19 cellular contexts compared by ENCODE assay signal in genomic region chr3:35772364-35773009, GRCh38.
DNase-seq lines count a peak whose midpoint lies in the region; ATAC-seq, FAIRE-seq and TF ChIP-seq lines count a peak whose summit lies in the region.
"Had no signal": no experiment of that assay in that cellular context is flagged by ENCODE, and none has a peak within 500 bp of the region (broad histone marks: within the 10 kb centered on the region; RNA-seq: fewer than 3 reads in every experiment).

No MANE protein-coding gene starts in this region.

- in situ Hi-C loops in gastrocnemius medialis (cut with MboI; ENCODE audit: low sequenced_read_pairs in 4 of 4), result no loop called here

- no peak overlapping the region for H3K4me3 Mint-ChIP-seq in glutamatergic neuron (ENCODE audit: unreplicated experiment)
- H3K4me3 Mint-ChIP-seq in activated CD4-positive, alpha-beta memory T cell treated with anti-CD3 and anti-CD28 coated beads, Interleukin-2, amount 10 ng/mL, durations not matched to agents 7 days and 5 days, result no peak overlapping the region
- H3K4me3 Mint-ChIP-seq in activated CD8-positive, alpha-beta T cell treated with anti-CD3 and anti-CD28 coated beads, Interleukin-2, amount 10 ng/mL, durations not matched to agents 7 days and 5 days, result no peak overlapping the region
- H3K4me3 Mint-ChIP-seq: activated B cell treated with CpG ODN at 0.5 μM for 24 hours; activated naive CD4-positive, alpha-beta T cell treated with anti-CD3 and anti-CD28 coated beads for 36 hours; activated T-cell treated with anti-CD3 and anti-CD28 coated beads, Interleukin-2, amount 50 U/mL, for 24 hours had no signal

- POLR2A ChIA-PET in activated CD4-positive, alpha-beta memory T cell treated with anti-CD3 and anti-CD28 coated beads, Interleukin-2, amount 10 ng/mL, durations not matched to agents 7 days and 5 days (lab: Charles Lee), result no interaction called here
- POLR2A ChIA-PET in activated CD8-positive, alpha-beta T cell treated with anti-CD3 and anti-CD28 coated beads, Interleukin-2, amount 10 ng/mL, durations not matched to agents 7 days and 5 days (lab: Charles Lee), result no interaction called here

- no peaks in the 10 kb centered on the region for H3K36me3 Mint-ChIP-seq in glutamatergic neuron (ENCODE audit: unreplicated experiment)
- no peaks in the 10 kb centered on the region for H3K36me3 Mint-ChIP-seq in activated CD4-positive, alpha-beta memory T cell treated with anti-CD3 and anti-CD28 coated beads, Interleukin-2, amount 10 ng/mL, durations not matched to agents 7 days and 5 days (ENCODE audit: low read depth)
- H3K36me3 Mint-ChIP-seq in activated CD8-positive, alpha-beta T cell treated with anti-CD3 and anti-CD28 coated beads, Interleukin-2, amount 10 ng/mL, durations not matched to agents 7 days and 5 days (ENCODE audit: low read depth), result no peaks in the 10 kb centered on the region

- DNase-seq in NCI-H1694 (lab: John Stamatoyannopoulos, UW), result peak; percentile 58
- DNase-seq in SJCRH30, result peak; percentile 42 to 66
- DNase-seq in glutamatergic neuron, result no peak
- DNase-seq in gastrocnemius medialis, result peak; percentile 23 to 69
- DNase-seq in kidney, result no peak
- no peak for DNase-seq in GM19239 (ENCODE audit: insufficient read length, low spot score)
- DNase-seq in activated CD4-positive, alpha-beta memory T cell treated with anti-CD3 and anti-CD28 coated beads, Interleukin-2, amount 10 ng/mL, durations not matched to agents 7 days and 5 days, result no peak
- DNase-seq in activated CD8-positive, alpha-beta T cell treated with anti-CD3 and anti-CD28 coated beads, Interleukin-2, amount 10 ng/mL, durations not matched to agents 7 days and 5 days, result no peak
- DNase-seq: activated B cell treated with CpG ODN at 0.5 μM for 24 hours; activated naive CD4-positive, alpha-beta T cell treated with anti-CD3 and anti-CD28 coated beads for 36 hours; activated T-cell treated with anti-CD3 and anti-CD28 coated beads, Interleukin-2, amount 50 U/mL, for 24 hours; DMS79 treated with DMSO at 0.1 percent for 48 hours; effector CD8-positive, alpha-beta T cell; NK-92 treated with Interleukin-12 subunit alpha and Interleukin-12 subunit beta, amount 100 ng/mL, for 24 hours; stimulated activated CD4-positive, alpha-beta T cell treated with anti-CD3 and anti-CD28 coated beads, Interleukin-12 subunit alpha, Interleukin-12 subunit beta, amount 100 ng/mL, for 4 hours; T-helper 9 cell had no signal

- H3K27me3 ChIP-seq in SJCRH30 (no peaks in the 10 kb centered on the region), gastrocnemius medialis (no peaks in the 10 kb centered on the region)

- no peak overlapping the region for H3K9ac ChIP-seq in kidney (ENCODE audit: low read length in 2 of 2)

- intact Hi-C loops in gastrocnemius medialis (cut with DNase I; ENCODE audit: low total_unique reads) (no loop called here), kidney (cut with DNase I) (no loop called here)

- H3K9me3 ChIP-seq in SJCRH30 (replicated peaks) (no peaks in the 10 kb centered on the region), gastrocnemius medialis (no peaks in the 10 kb centered on the region), kidney (ENCODE audit: control insufficient read depth in 1 of 2, low read length in 2 of 2) (no peaks in the 10 kb centered on the region)

- ATAC-seq in gastrocnemius medialis, result peak; percentile 83 to 96
- no peak for ATAC-seq in activated CD8-positive, alpha-beta T cell treated with anti-CD3 and anti-CD28 coated beads, Interleukin-2, amount 10 ng/mL, durations not matched to agents 7 days and 5 days
- ATAC-seq: esophagus mucosa, left lobe of liver had no signal

- peaks cover 6% of the 10 kb centered on the region for H3K4me1 ChIP-seq in SJCRH30
- H3K4me1 ChIP-seq in gastrocnemius medialis, result peaks cover 23 to 48% of the 10 kb centered on the region in 2 donors
- no peaks in the 10 kb centered on the region for H3K4me1 ChIP-seq in kidney (ENCODE audit: control insufficient read depth in 1 of 2, insufficient read depth in 1 of 2, low read depth in 1 of 2, low read length in 2 of 2)

- no peak for TF ChIP-seq POLR2A in gastrocnemius medialis (IDR thresholded peaks at IDR 0.05)

- H3K4me3 ChIP-seq in SJCRH30, result no peak overlapping the region
- no peak overlapping the region for H3K4me3 ChIP-seq in gastrocnemius medialis
- no peak overlapping the region for H3K4me3 ChIP-seq in kidney (ENCODE audit: low read length in 2 of 2)

- H3K9me3 Mint-ChIP-seq in glutamatergic neuron (ENCODE audit: unreplicated experiment), result no peaks in the 10 kb centered on the region
- no peaks in the 10 kb centered on the region for H3K9me3 Mint-ChIP-seq in activated CD4-positive, alpha-beta memory T cell treated with anti-CD3 and anti-CD28 coated beads, Interleukin-2, amount 10 ng/mL, durations not matched to agents 7 days and 5 days
- H3K9me3 Mint-ChIP-seq in activated CD8-positive, alpha-beta T cell treated with anti-CD3 and anti-CD28 coated beads, Interleukin-2, amount 10 ng/mL, durations not matched to agents 7 days and 5 days (ENCODE audit: insufficient read depth), result no peaks in the 10 kb centered on the region
- H3K9me3 Mint-ChIP-seq: activated B cell treated with CpG ODN at 0.5 μM for 24 hours; activated naive CD4-positive, alpha-beta T cell treated with anti-CD3 and anti-CD28 coated beads for 36 hours; activated T-cell treated with anti-CD3 and anti-CD28 coated beads, Interleukin-2, amount 50 U/mL, for 24 hours had no signal

- CTCF ChIA-PET in activated CD4-positive, alpha-beta memory T cell treated with anti-CD3 and anti-CD28 coated beads, Interleukin-2, amount 10 ng/mL, durations not matched to agents 7 days and 5 days (lab: Charles Lee), result no interaction called here
- CTCF ChIA-PET in activated CD8-positive, alpha-beta T cell treated with anti-CD3 and anti-CD28 coated beads, Interleukin-2, amount 10 ng/mL, durations not matched to agents 7 days and 5 days (lab: Charles Lee), result no interaction called here

- H3K27ac ChIP-seq in SJCRH30, result peak overlapping the region; percentile 49
- peak overlapping the region; percentile 47 to 70 (median 63) for H3K27ac ChIP-seq in gastrocnemius medialis
- no peak overlapping the region for H3K27ac ChIP-seq in kidney (ENCODE audit: low read depth in 2 of 2, low read length in 2 of 2)

- H3K27me3 Mint-ChIP-seq in glutamatergic neuron (ENCODE audit: unreplicated experiment), result no peaks in the 10 kb centered on the region
- H3K27me3 Mint-ChIP-seq in activated CD4-positive, alpha-beta memory T cell treated with anti-CD3 and anti-CD28 coated beads, Interleukin-2, amount 10 ng/mL, durations not matched to agents 7 days and 5 days, result no peaks in the 10 kb centered on the region
- no peaks in the 10 kb centered on the region for H3K27me3 Mint-ChIP-seq in activated CD8-positive, alpha-beta T cell treated with anti-CD3 and anti-CD28 coated beads, Interleukin-2, amount 10 ng/mL, durations not matched to agents 7 days and 5 days (ENCODE audit: low read depth)
- H3K27me3 Mint-ChIP-seq: activated B cell treated with CpG ODN at 0.5 μM for 24 hours; activated T-cell treated with anti-CD3 and anti-CD28 coated beads, Interleukin-2, amount 50 U/mL, for 24 hours had no signal

- FAIRE-seq in kidney (lab: Jason Lieb, UNC), result no peak
- FAIRE-seq in GM19239 (lab: Jason Lieb, UNC), result no peak
- FAIRE-seq: RCC 7860 had no signal

- H3K27ac Mint-ChIP-seq in glutamatergic neuron (ENCODE audit: unreplicated experiment), result peak overlapping the region; percentile 60
- H3K27ac Mint-ChIP-seq in activated CD4-positive, alpha-beta memory T cell treated with anti-CD3 and anti-CD28 coated beads, Interleukin-2, amount 10 ng/mL, durations not matched to agents 7 days and 5 days, result no peak overlapping the region
- H3K27ac Mint-ChIP-seq in activated CD8-positive, alpha-beta T cell treated with anti-CD3 and anti-CD28 coated beads, Interleukin-2, amount 10 ng/mL, durations not matched to agents 7 days and 5 days, result no peak overlapping the region
- H3K27ac Mint-ChIP-seq: activated B cell treated with CpG ODN at 0.5 μM for 24 hours; activated naive CD4-positive, alpha-beta T cell treated with anti-CD3 and anti-CD28 coated beads for 36 hours; activated T-cell treated with anti-CD3 and anti-CD28 coated beads, Interleukin-2, amount 50 U/mL, for 24 hours had no signal

- H3K4me1 Mint-ChIP-seq in glutamatergic neuron (ENCODE audit: low read depth, unreplicated experiment), result peaks cover 7% of the 10 kb centered on the region
- H3K4me1 Mint-ChIP-seq in activated CD4-positive, alpha-beta memory T cell treated with anti-CD3 and anti-CD28 coated beads, Interleukin-2, amount 10 ng/mL, durations not matched to agents 7 days and 5 days, result no peaks in the 10 kb centered on the region
- no peaks in the 10 kb centered on the region for H3K4me1 Mint-ChIP-seq in activated CD8-positive, alpha-beta T cell treated with anti-CD3 and anti-CD28 coated beads, Interleukin-2, amount 10 ng/mL, durations not matched to agents 7 days and 5 days (ENCODE audit: low read depth)
- H3K4me1 Mint-ChIP-seq: activated B cell treated with CpG ODN at 0.5 μM for 24 hours had no signal

- TF ChIP-seq CTCF in glutamatergic neuron (IDR thresholded peaks at IDR 0.05; ENCODE audit: partially characterized antibody, unreplicated experiment) (no peak), gastrocnemius medialis (IDR thresholded peaks at IDR 0.05 in 4 of 5, conservative IDR thresholded peaks at IDR 0.05 in 1 of 5) (no peak), kidney (IDR thresholded peaks at IDR 0.05; ENCODE audit: borderline replicate concordance, extremely low read depth, insufficient read depth) (no peak)

- no peaks in the 10 kb centered on the region for H3K36me3 ChIP-seq in SJCRH30
- H3K36me3 ChIP-seq in gastrocnemius medialis, result no peaks in the 10 kb centered on the region
- no peaks in the 10 kb centered on the region for H3K36me3 ChIP-seq in kidney (ENCODE audit: control insufficient read depth in 1 of 2, insufficient read depth in 2 of 2, low read length in 2 of 2)

Comparison
In these comparisons a context has a peak if more than half of its experiments do, and no peak if none do; other contexts are left out.
1. DNase-seq: peak in NCI-H1694 (single experiment), SJCRH30 (2 of 2) and gastrocnemius medialis (2 of 2); none in glutamatergic neuron (single experiment), kidney (single experiment), GM19239 (single experiment), activated CD4-positive, alpha-beta memory T cell treated with anti-CD3 and anti-CD28 coated beads, Interleukin-2, amount 10 ng/mL, durations not matched to agents 7 days and 5 days (single experiment) and activated CD8-positive, alpha-beta T cell treated with anti-CD3 and anti-CD28 coated beads, Interleukin-2, amount 10 ng/mL, durations not matched to agents 7 days and 5 days (single experiment).
2. H3K27ac ChIP-seq: peak in SJCRH30 (single experiment) and gastrocnemius medialis (4 of 4); none in kidney (0 of 2).